ENCODE assay signal across 20 cellular contexts in genomic region chr11:46198873-46199250, GRCh38.
DNase-seq lines count a peak whose midpoint lies in the region; TF ChIP-seq lines count a peak whose summit lies in the region.
"Had no signal": no experiment of that assay in that cellular context is flagged by ENCODE, and none has a peak within 500 bp of the region (broad histone marks: within the 10 kb centered on the region; RNA-seq: fewer than 3 reads in every experiment).

No MANE protein-coding gene starts in this region.

- DNase-seq in dorsolateral prefrontal cortex = peak; percentile 9 to 87 (median 68)
- no peak for DNase-seq in neural progenitor cell (ENCODE audit: low spot score)
- peak; percentile 58 for DNase-seq in superior temporal gyrus (ENCODE audit: extremely low spot score)
- no peak for DNase-seq in midbrain (lab: John Stamatoyannopoulos, UW)
- no peak for DNase-seq in GM13977 (ENCODE audit: low spot score)
- DNase-seq in AG08396 (ENCODE audit: low spot score) = no peak
- DNase-seq: 8988T; CD4-positive, CD25-positive, alpha-beta regulatory T cell; CD8-positive, alpha-beta memory T cell; COR-L47; DMS 273 treated with DMSO at 0.1 percent for 48 hours; DND-41; EL; HFFc6 had no signal

- H2AFZ ChIP-seq in neural progenitor cell (replicated peaks) = no peak overlapping the region
- H2AFZ ChIP-seq: GM23338 had no signal

- peaks cover 6% of the 10 kb centered on the region for H3K4me1 ChIP-seq in neural progenitor cell
- H3K4me1 ChIP-seq: BLaER1 treated with 17β-estradiol and CSF1 and Interleukin-3, amounts not matched to agents 10 nM and 100 nM had no signal

- H3K9me3 ChIP-seq in neural progenitor cell (ENCODE audit: low read depth) = no peaks in the 10 kb centered on the region
- H3K9me3 ChIP-seq: BLaER1 treated with 17β-estradiol and CSF1 and Interleukin-3, amounts not matched to agents 10 nM and 100 nM had no signal

- H4K20me1 ChIP-seq in neural progenitor cell (ENCODE audit: low read depth) = no peaks in the 10 kb centered on the region
- H4K20me1 ChIP-seq: BLaER1 treated with 17β-estradiol and CSF1 and Interleukin-3, amounts not matched to agents 10 nM and 100 nM had no signal

- H3F3A ChIP-seq in neural progenitor cell (ENCODE audit: low read depth) = peaks cover 12% of the 10 kb centered on the region

- no peaks in the 10 kb centered on the region for H3K36me3 ChIP-seq in neural progenitor cell
- H3K36me3 ChIP-seq: BLaER1 treated with 17β-estradiol and CSF1 and Interleukin-3, amounts not matched to agents 10 nM and 100 nM had no signal

- no peaks in the 10 kb centered on the region for H3K79me2 ChIP-seq in neural progenitor cell (ENCODE audit: low read depth)

- intact Hi-C loops in dorsolateral prefrontal cortex (cut with DNase I) = no loop called here

- no peak overlapping the region for H3K4me3 Mint-ChIP-seq in neural progenitor cell
- H3K4me3 Mint-ChIP-seq: B cell; CD4-positive, CD25-positive, alpha-beta regulatory T cell; CD8-positive, alpha-beta memory T cell; GM23338; HFFc6; IgD-negative memory B cell had no signal

- no peaks in the 10 kb centered on the region for H3K36me3 Mint-ChIP-seq in neural progenitor cell
- H3K36me3 Mint-ChIP-seq: CD4-positive, CD25-positive, alpha-beta regulatory T cell had no signal

- in situ Hi-C loops in GM13977 (cut with MboI; ENCODE audit: low pct_unique_long_range_greater_than_20kb, low sequenced_read_pairs, unreplicated experiment) = no loop called here

- H3K27me3 ChIP-seq in dorsolateral prefrontal cortex (peaks cover 0 to 4% (median 0%) of the 10 kb centered on the region in 45 donors), neural progenitor cell (no peaks in the 10 kb centered on the region)
- H3K27me3 ChIP-seq: BLaER1 treated with 17β-estradiol and CSF1 and Interleukin-3, amounts not matched to agents 10 nM and 100 nM had no signal

- H3K4me1 Mint-ChIP-seq in neural progenitor cell = peaks cover 16% of the 10 kb centered on the region
- H3K4me1 Mint-ChIP-seq: B cell; CD4-positive, CD25-positive, alpha-beta regulatory T cell; CD8-positive, alpha-beta memory T cell; IgD-negative memory B cell had no signal

- H3K4me3 ChIP-seq in dorsolateral prefrontal cortex (no peak overlapping the region), neural progenitor cell (no peak overlapping the region)
- H3K4me3 ChIP-seq: BLaER1 treated with 17β-estradiol and CSF1 and Interleukin-3, amounts not matched to agents 10 nM and 100 nM; GM12878; GM23338 had no signal

- H3K27me3 Mint-ChIP-seq in neural progenitor cell (ENCODE audit: insufficient read depth, low read depth) = peaks cover 15% of the 10 kb centered on the region

- TF ChIP-seq CTCF in VCaP (conservative IDR thresholded peaks at IDR 0.05) (no peak), dorsolateral prefrontal cortex (IDR thresholded peaks at IDR 0.05 in 54 of 56, conservative IDR thresholded peaks at IDR 0.05 in 2 of 56; ENCODE audit: low read depth in 1 of 56, partially characterized antibody in 56 of 56) (no peak), neural progenitor cell (IDR thresholded peaks at IDR 0.05) (no peak), GM13977 (IDR thresholded peaks at IDR 0.05; ENCODE audit: extremely low read depth, insufficient read depth, missing control alignments) (no peak)

- H3K27ac ChIP-seq in VCaP (peak overlapping the region; percentile 8), dorsolateral prefrontal cortex (peak overlapping the region in 18 of 59 donors; percentile 2 to 64 (median 30)), neural progenitor cell (no peak overlapping the region)
- H3K27ac ChIP-seq: BLaER1 treated with 17β-estradiol and CSF1 and Interleukin-3, amounts not matched to agents 10 nM and 100 nM had no signal

- peak overlapping the region; percentile 0 for H3K27ac Mint-ChIP-seq in neural progenitor cell
- H3K27ac Mint-ChIP-seq: B cell; CD4-positive, CD25-positive, alpha-beta regulatory T cell; CD8-positive, alpha-beta memory T cell; GM23338; HFFc6; IgD-negative memory B cell had no signal

- H3K4me2 ChIP-seq in neural progenitor cell = no peak overlapping the region
- H3K4me2 ChIP-seq: BLaER1 treated with 17β-estradiol and CSF1 and Interleukin-3, amounts not matched to agents 10 nM and 100 nM; GM23338 had no signal

- H3K9ac ChIP-seq in neural progenitor cell = no peak overlapping the region
- H3K9ac ChIP-seq: BLaER1 treated with 17β-estradiol and CSF1 and Interleukin-3, amounts not matched to agents 10 nM and 100 nM had no signal

- peaks cover 3% of the 10 kb centered on the region for H3K9me3 Mint-ChIP-seq in neural progenitor cell
- H3K9me3 Mint-ChIP-seq: GM23338, HFFc6 had no signal

Comparison
In these comparisons a context has a peak if more than half of its experiments do, and no peak if none do; other contexts are left out.
1. DNase-seq: peak in dorsolateral prefrontal cortex (10 of 10) and superior temporal gyrus (single experiment); none in neural progenitor cell (single experiment), midbrain (single experiment), GM13977 (single experiment) and AG08396 (single experiment).